Comparison of ENCODE assay signal across 1 cellular context in genomic region chr2:217914878-217915277, GRCh38.
TF ChIP-seq lines count a peak whose summit lies in the region.

No MANE protein-coding gene starts in this region.

TF ChIP-seq in H1, 55 proteins besides CTCF, POLR2A, EP300 and RAD21 (continued from another document):
- TF ChIP-seq ATF2 (IDR thresholded peaks at IDR 0.05; ENCODE audit: low read length) (no peak), SIX5 (IDR thresholded peaks at IDR 0.05; ENCODE audit: low read depth, low read length) (no peak), TEAD4 (IDR thresholded peaks at IDR 0.05; ENCODE audit: low read depth, low read length) (no peak), CBX8 (IDR thresholded peaks at IDR 0.05; ENCODE audit: borderline replicate concordance, low read depth, low read length) (no peak), SUZ12 (IDR thresholded peaks at IDR 0.05; ENCODE audit: low read length) (no peak), GTF2F1 (IDR thresholded peaks at IDR 0.05; ENCODE audit: borderline replicate concordance, low read depth, low read length) (no peak), PHF8 (conservative IDR thresholded peaks at IDR 0.05; ENCODE audit: low read depth, low read length) (no peak), HDAC2 (IDR thresholded peaks at IDR 0.05; ENCODE audit: borderline replicate concordance in 1 of 2, low read depth in 2 of 2, low read length in 2 of 2) (no peak), FOSL1 (IDR thresholded peaks at IDR 0.05; ENCODE audit: insufficient read depth, low read depth, low read length) (no peak), E2F6 (IDR thresholded peaks at IDR 0.05) (no peak), NANOG (IDR thresholded peaks at IDR 0.05; ENCODE audit: insufficient read depth, low read depth, low read length, poor library complexity, severe bottlenecking) (no peak), POLR2AphosphoS5 (IDR thresholded peaks at IDR 0.05; ENCODE audit: low read depth, low read length) (no peak), KDM5A (IDR thresholded peaks at IDR 0.05; ENCODE audit: low read length) (no peak), RFX5 (IDR thresholded peaks at IDR 0.05; ENCODE audit: borderline replicate concordance, low read depth, low read length) (no peak), GABPA (IDR thresholded peaks at IDR 0.05; ENCODE audit: borderline replicate concordance, insufficient read depth, low read length) (no peak)
